2 cellular contexts compared by ENCODE assay signal in genomic region chr9:136787690-136788400, GRCh38.
TF ChIP-seq lines count a peak whose summit lies in the region.

No MANE protein-coding gene starts in this region.

TF ChIP-seq in SK-N-SH, 30 proteins besides CTCF, POLR2A, EP300 and RAD21 (continued from another document):
- no peak for TF ChIP-seq ZBTB33 (IDR thresholded peaks at IDR 0.05; ENCODE audit: borderline replicate concordance, low read depth)
- peak; percentile 64 for TF ChIP-seq SMC3 (IDR thresholded peaks at IDR 0.05; ENCODE audit: low read depth, low read length)
- no peak for TF ChIP-seq FOXM1 (IDR thresholded peaks at IDR 0.05; ENCODE audit: low read depth)

TF ChIP-seq in SK-N-SH treated with all-trans-retinoic acid at 6 μM for 48 hours, 23 proteins besides CTCF, POLR2A, EP300 and RAD21 (continued from another document):
- TF ChIP-seq CSRNP3 (CRISPR knock-in tag; IDR thresholded peaks at IDR 0.05) (no peak), CSDC2 (CRISPR knock-in tag; IDR thresholded peaks at IDR 0.05) (no peak), GLIS3 (CRISPR knock-in tag; IDR thresholded peaks at IDR 0.05) (no peak), CREB5 (CRISPR knock-in tag; IDR thresholded peaks at IDR 0.05; ENCODE audit: low read depth) (no peak), TOX (CRISPR knock-in tag; IDR thresholded peaks at IDR 0.05; ENCODE audit: borderline replicate concordance) (no peak), POU6F1 (CRISPR knock-in tag; IDR thresholded peaks at IDR 0.05; ENCODE audit: borderline replicate concordance, low read depth) (no peak), ARNTL (CRISPR knock-in tag; IDR thresholded peaks at IDR 0.05; ENCODE audit: borderline replicate concordance, low read depth) (no peak), ZNF565 (CRISPR knock-in tag; conservative IDR thresholded peaks at IDR 0.05; ENCODE audit: low read depth) (no peak), BACH2 (CRISPR knock-in tag; IDR thresholded peaks at IDR 0.05; ENCODE audit: borderline replicate concordance) (no peak), RARB (CRISPR knock-in tag; IDR thresholded peaks at IDR 0.05) (no peak), PPARA (CRISPR knock-in tag; IDR thresholded peaks at IDR 0.05; ENCODE audit: borderline replicate concordance) (no peak), SNAI2 (CRISPR knock-in tag; IDR thresholded peaks at IDR 0.05) (no peak)
TF ChIP-seq in SK-N-SH treated with all-trans-retinoic acid at 6 μM for 48 hours: peak in this region for 0.
